ENCODE assay signal across 7 cellular contexts in genomic region chr12:43750814-43751213, GRCh38.
"Had no signal": no experiment of that assay in that cellular context is flagged by ENCODE, and none has a peak within 500 bp of the region (broad histone marks: within the 10 kb centered on the region; RNA-seq: fewer than 3 reads in every experiment).

No MANE protein-coding gene starts in this region.

- H3K4me3 Mint-ChIP-seq: H9 had no signal

- H2AFZ ChIP-seq: GM23248 had no signal

- H3K4me3 ChIP-seq: GM23248 had no signal

- DNase-seq: GM23248, GOT3, H9, HCEC 1CT, KG1 had no signal

- H3K27ac ChIP-seq: GM23248 had no signal

- H3K9me3 Mint-ChIP-seq: H9 had no signal

- H3K4me1 Mint-ChIP-seq: H9 had no signal

- H3K9ac ChIP-seq: GM23248 had no signal

- FAIRE-seq: H54, HTR-8/SVneo had no signal

- H3K27ac Mint-ChIP-seq: H9 had no signal
